In genomic region chr9:87516222-87516930, GRCh38 we compare ENCODE assay signal across 10 cellular contexts. TPM values are rescaled to one million over a fixed set of nuclear protein-coding genes. Genes with fewer than 3 reads are reported as not detected.
DNase-seq lines count a peak whose midpoint lies in the region; ATAC-seq, FAIRE-seq and TF ChIP-seq lines count a peak whose summit lies in the region.
"Had no signal": no experiment of that assay in that cellular context is flagged by ENCODE, and none has a peak within 500 bp of the region (broad histone marks: within the 10 kb centered on the region; RNA-seq: fewer than 3 reads in every experiment).

No MANE protein-coding gene starts in this region.

- H3K9ac ChIP-seq in kidney (ENCODE audit: low read length in 2 of 2) (no peak overlapping the region), stomach smooth muscle (ENCODE audit: low read length in 2 of 2) (no peak overlapping the region)

- H3K4me1 Mint-ChIP-seq in stimulated activated memory B cell treated with anti-CD40 and anti-IgM and Interleukin-4, amounts not matched to agents 10 μg/mL and 1 μg/mL and 100 μg/mL, for 72 hours, result no peaks in the 10 kb centered on the region
- H3K4me1 Mint-ChIP-seq in immature natural killer cell, result no peaks in the 10 kb centered on the region

- CTCF ChIA-PET in HEK293 (lab: Yijun Ruan, JAX), result interaction anchor here (1.1 to 2.5 kb wide), 3 partner anchors 146 to 179 kb away, joined by 3 to 9 read pairs (median 4); no protein-coding TSS in a partner anchor

- no peak overlapping the region for H3K27ac Mint-ChIP-seq in stimulated activated memory B cell treated with anti-CD40 and anti-IgM and Interleukin-4, amounts not matched to agents 10 μg/mL and 1 μg/mL and 100 μg/mL, for 72 hours
- H3K27ac Mint-ChIP-seq in immature natural killer cell, result no peak overlapping the region

- no peaks in the 10 kb centered on the region for H3K9me3 ChIP-seq in HEK293 (ENCODE audit: control insufficient read depth, insufficient read depth, low read depth, low read length)
- no peaks in the 10 kb centered on the region for H3K9me3 ChIP-seq in kidney (ENCODE audit: control insufficient read depth in 1 of 2, low read length in 2 of 2)
- H3K9me3 ChIP-seq in stomach smooth muscle (ENCODE audit: control insufficient read depth in 2 of 2, low read length in 2 of 2), result no peaks in the 10 kb centered on the region
- H3K9me3 ChIP-seq: Peyer's patch had no signal

- intact Hi-C loops in kidney (cut with DNase I), result no loop called here

- peaks cover 5% of the 10 kb centered on the region for H3K9me3 Mint-ChIP-seq in stimulated activated memory B cell treated with anti-CD40 and anti-IgM and Interleukin-4, amounts not matched to agents 10 μg/mL and 1 μg/mL and 100 μg/mL, for 72 hours
- peaks cover 0 to 1% (median 0%) of the 10 kb centered on the region in 6 donors for H3K9me3 Mint-ChIP-seq in immature natural killer cell

- no peaks in the 10 kb centered on the region for H3K36me3 Mint-ChIP-seq in stimulated activated memory B cell treated with anti-CD40 and anti-IgM and Interleukin-4, amounts not matched to agents 10 μg/mL and 1 μg/mL and 100 μg/mL, for 72 hours
- H3K36me3 Mint-ChIP-seq in immature natural killer cell, result no peaks in the 10 kb centered on the region

- POLR2A ChIA-PET in HEK293 (lab: Yijun Ruan, JAX), result interaction anchor here (0.6 to 2.6 kb wide), 2 partner anchors 19 to 87 kb away, joined by 6 to 10 read pairs; partner anchors contain the start of gene DAPK1

- H3K4me3 Mint-ChIP-seq in stimulated activated memory B cell treated with anti-CD40 and anti-IgM and Interleukin-4, amounts not matched to agents 10 μg/mL and 1 μg/mL and 100 μg/mL, for 72 hours, result no peak overlapping the region
- no peak overlapping the region for H3K4me3 Mint-ChIP-seq in immature natural killer cell

- H3K4me3 ChIP-seq in HEK293 (ENCODE audit: low read depth, low read length), result no peak overlapping the region
- no peak overlapping the region for H3K4me3 ChIP-seq in kidney (ENCODE audit: low read length in 2 of 2)
- no peak overlapping the region for H3K4me3 ChIP-seq in stomach smooth muscle (ENCODE audit: low read length in 2 of 2)
- H3K4me3 ChIP-seq: Peyer's patch had no signal

- DNase-seq in amniotic epithelial cell (ENCODE audit: low read depth) (peak; percentile 95), kidney (peak; percentile 88), immature natural killer cell (no peak)
- DNase-seq in activated naive CD4-positive, alpha-beta T cell treated with Interleukin-2 at 50 U/mL for 16 hours, result no peak

- no peak for ATAC-seq in stimulated activated memory B cell treated with anti-CD40 and anti-IgM and Interleukin-4, amounts not matched to agents 10 μg/mL and 1 μg/mL and 100 μg/mL, for 72 hours
- no peak for ATAC-seq in HG03039 (IDR thresholded peaks at IDR 0.05; ENCODE audit: unreplicated experiment)

- H3K27me3 Mint-ChIP-seq in stimulated activated memory B cell treated with anti-CD40 and anti-IgM and Interleukin-4, amounts not matched to agents 10 μg/mL and 1 μg/mL and 100 μg/mL, for 72 hours, result peaks cover 16% of the 10 kb centered on the region
- H3K27me3 Mint-ChIP-seq in immature natural killer cell (ENCODE audit: low read depth in 3 of 3), result peaks cover 2 to 6% (median 2%) of the 10 kb centered on the region in 3 donors

- H3K27me3 ChIP-seq in stomach smooth muscle (ENCODE audit: control insufficient read depth in 1 of 2, insufficient read depth in 2 of 2, low read length in 2 of 2), result no peaks in the 10 kb centered on the region
- H3K27me3 ChIP-seq: Peyer's patch had no signal

- H3K27ac ChIP-seq in HEK293 (ENCODE audit: extremely low read depth, low read depth, low read length) (no peak overlapping the region), kidney (ENCODE audit: low read depth in 2 of 2, low read length in 2 of 2) (no peak overlapping the region), stomach smooth muscle (ENCODE audit: low read length) (peak overlapping the region; percentile 37)

- no peak for FAIRE-seq in kidney (lab: Jason Lieb, UNC)
- FAIRE-seq: keratinocyte had no signal

- H3K36me3 ChIP-seq in HEK293 (ENCODE audit: control insufficient read depth in 2 of 2, insufficient read depth in 1 of 2, low read length in 2 of 2) (peaks cover 0 to 7% of the 10 kb centered on the region in 2 experiments; a peak in 1 of 3 replicates), kidney (ENCODE audit: control insufficient read depth in 1 of 2, insufficient read depth in 2 of 2, low read length in 2 of 2) (no peaks in the 10 kb centered on the region), stomach smooth muscle (ENCODE audit: control insufficient read depth in 2 of 2, insufficient read depth in 2 of 2, low read length in 2 of 2) (no peaks in the 10 kb centered on the region)
- H3K36me3 ChIP-seq: Peyer's patch had no signal

- H3K4me1 ChIP-seq in HEK293 (ENCODE audit: control insufficient read depth, insufficient read depth, low read length) (no peaks in the 10 kb centered on the region), kidney (ENCODE audit: control insufficient read depth in 1 of 2, insufficient read depth in 1 of 2, low read depth in 1 of 2, low read length in 2 of 2) (peaks cover 10 to 20% of the 10 kb centered on the region in 2 donors), stomach smooth muscle (ENCODE audit: control insufficient read depth, insufficient read depth, low read length) (peaks cover 56% of the 10 kb centered on the region)

- no peak for TF ChIP-seq CTCF in HEK293 (tag by site-specific recombination; IDR thresholded peaks at IDR 0.05)
- no peak for TF ChIP-seq CTCF in kidney (IDR thresholded peaks at IDR 0.05; ENCODE audit: borderline replicate concordance, extremely low read depth, insufficient read depth)

TF ChIP-seq in HEK293, 187 proteins besides CTCF, POLR2A, EP300 and RAD21:
- TF ChIP-seq SETDB1 (IDR thresholded peaks at IDR 0.05; ENCODE audit: insufficient read length, low read length) (peak; percentile 40), ZXDB (tag by site-specific recombination; IDR thresholded peaks at IDR 0.05) (no peak), ZIC2 (tag by site-specific recombination; IDR thresholded peaks at IDR 0.05) (peak; percentile 53; the same call in 1 of the 2 replicates), ZNF600 (tag by site-specific recombination; IDR thresholded peaks at IDR 0.05) (0 out of 2 replicates have a peak, but pooled peaks have one; percentile 13)

RNA-seq across cellular contexts. Expression of gene DAPK1, which starts 18.7 kb away (rescaled TPM):
- 166 TPM for total RNA-seq in kidney
- polyA plus RNA-seq in kidney (ENCODE audit: insufficient read depth, low read depth, low replicate concordance) (15.5 TPM), immature natural killer cell (1 to 10 TPM in 1 of 3 donors, under 1 TPM in 1, not detected in 1; 0.82 to 1.3 TPM)

Comparison
In these comparisons a context has a peak if more than half of its experiments do, and no peak if none do; other contexts are left out.
1. DNase-seq: peak in amniotic epithelial cell (single experiment) and kidney (single experiment); none in activated naive CD4-positive, alpha-beta T cell treated with Interleukin-2 at 50 U/mL for 16 hours (single experiment) and immature natural killer cell (0 of 3).